In genomic region chr3:58572634-58573230, GRCh38 we compare ENCODE assay signal across 19 cellular contexts. TPM values are rescaled to one million over a fixed set of nuclear protein-coding genes. Genes with fewer than 3 reads are reported as not detected.
DNase-seq lines count a peak whose midpoint lies in the region; ATAC-seq and TF ChIP-seq lines count a peak whose summit lies in the region.
"Had no signal": no experiment of that assay in that cellular context is flagged by ENCODE, and none has a peak within 500 bp of the region (broad histone marks: within the 10 kb centered on the region; RNA-seq: fewer than 3 reads in every experiment).

No MANE protein-coding gene starts in this region.

- intact Hi-C loops in spleen (cut with DNase I; ENCODE audit: low total_unique reads), result no loop called here

- 88 to 99% (median 94%) methylated on average over 5 to 7 of the region's 7 CpGs for WGBS in spleen, 5 donors

- TF ChIP-seq POLR2A in spleen (IDR thresholded peaks at IDR 0.05), result no peak

- TF ChIP-seq CTCF in spleen (IDR thresholded peaks at IDR 0.05 in 8 of 11, conservative IDR thresholded peaks at IDR 0.05 in 3 of 11), result no peak

- H3K9me3 ChIP-seq in spleen, result no peaks in the 10 kb centered on the region
- H3K9me3 ChIP-seq: BLaER1 treated with 17β-estradiol and CSF1 and Interleukin-3, amounts not matched to agents 10 nM and 100 nM had no signal

- DNase-seq in ELR (ENCODE audit: low read depth) (peak; percentile 28), spleen (peak; percentile 60)
- DNase-seq in stimulated activated CD4-positive, alpha-beta T cell treated with anti-CD3 and anti-CD28 coated beads, Interleukin-15, amount 100 ng/mL, for 24 hours, result no peak
- DNase-seq: Calu3; CD8-positive, alpha-beta T cell; H9; NCI-H187 treated with DMSO at 0.1 percent for 48 hours; NCI-H2227 treated with DMSO at 0.1 percent for 48 hours; NCI-H510A treated with DMSO at 0.1 percent for 48 hours; NCI-H774 had no signal

- ATAC-seq in HG02642 (IDR thresholded peaks at IDR 0.05; ENCODE audit: poor library complexity, unreplicated experiment) (no peak), HG03565 (IDR thresholded peaks at IDR 0.05; ENCODE audit: unreplicated experiment) (no peak)
- ATAC-seq: CD8-positive, alpha-beta T cell; Right ventricle myocardium inferior had no signal

- peaks cover 0 to 6% (median 0%) of the 10 kb centered on the region in 6 donors for H3K36me3 ChIP-seq in spleen
- H3K36me3 ChIP-seq: BLaER1 treated with 17β-estradiol and CSF1 and Interleukin-3, amounts not matched to agents 10 nM and 100 nM had no signal

- no peak overlapping the region for H3K4me3 ChIP-seq in spleen
- H3K4me3 ChIP-seq: BLaER1 treated with 17β-estradiol and CSF1 and Interleukin-3, amounts not matched to agents 10 nM and 100 nM; SK-N-MC had no signal

- H3K4me1 ChIP-seq in spleen, result peaks cover 23 to 67% (median 33%) of the 10 kb centered on the region in 6 donors

- peaks cover 2% of the 10 kb centered on the region for H3K27me3 ChIP-seq in layer of hippocampus (ENCODE audit: control insufficient read depth, insufficient read depth, low read length)
- no peaks in the 10 kb centered on the region for H3K27me3 ChIP-seq in spleen (replicated peaks in 1 of 7)
- H3K27me3 ChIP-seq: BLaER1 treated with 17β-estradiol and CSF1 and Interleukin-3, amounts not matched to agents 10 nM and 100 nM had no signal

- H3K27ac ChIP-seq in angular gyrus (ENCODE audit: low read depth, low read length), result peak overlapping the region; percentile 58
- H3K27ac ChIP-seq in layer of hippocampus (ENCODE audit: low read depth, low read length), result peak overlapping the region; percentile 52
- no peak overlapping the region for H3K27ac ChIP-seq in spleen
- H3K27ac ChIP-seq: BLaER1 treated with 17β-estradiol and CSF1 and Interleukin-3, amounts not matched to agents 10 nM and 100 nM; SK-N-MC had no signal

RNA-seq across cellular contexts. Expression of gene FAM107A, which starts 4.5 kb away (rescaled TPM):
- total RNA-seq in spleen, result 10 to 100 TPM in 6 of 7 donors, 1 to 10 TPM in 1; 9.6 to 47.7 (median 30.5) TPM
- 10 to 100 TPM in 1 of 3 donors, 1 to 10 TPM in 2; 5.7 to 17.2 (median 7.0) TPM for polyA plus RNA-seq in spleen
- total RNA-seq: Calu3; CD8-positive, alpha-beta T cell; LHCN-M2; OCI-LY7 had no signal

RNA-seq across cellular contexts. Expression of gene ACOX2, which starts 35.7 kb away (rescaled TPM):
- 10 to 100 TPM in 1 of 7 donors, 1 to 10 TPM in 6; 1.3 to 11.5 (median 3.3) TPM for total RNA-seq in spleen
- 1 to 10 TPM; 4.5 to 6.2 (median 5.5) TPM for polyA plus RNA-seq in spleen
- total RNA-seq: CD8-positive, alpha-beta T cell; OCI-LY7 had no signal

Comparison
In these comparisons a context has a peak if more than half of its experiments do, and no peak if none do; other contexts are left out.
1. H3K27ac ChIP-seq: peak in angular gyrus (single experiment) and layer of hippocampus (single experiment); none in spleen (0 of 8).